ENCODE assay signal across 1 cellular context in the genomic region with DNA sequence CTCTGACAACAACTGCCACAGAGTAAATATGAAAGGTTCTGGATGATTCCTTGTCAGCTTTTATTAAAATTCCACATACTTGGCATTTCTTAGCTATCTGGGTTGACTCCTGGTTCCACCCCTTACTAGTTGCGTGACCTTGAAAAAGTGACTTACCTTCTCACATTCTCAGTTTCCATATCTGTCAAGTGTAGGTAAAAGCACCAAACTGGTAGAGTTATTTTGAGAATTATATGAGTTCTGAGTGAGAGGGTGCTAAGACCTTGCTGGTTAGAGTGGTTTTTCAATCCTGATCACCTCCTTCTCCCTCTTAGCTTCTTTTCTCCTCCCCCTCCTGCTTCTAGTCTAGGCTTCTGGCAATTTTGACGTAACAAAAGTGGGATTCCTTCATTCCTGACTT.
TF ChIP-seq lines count a peak whose summit lies in the region.

No MANE protein-coding gene starts in this region.

TF ChIP-seq in IMR-90, 13 proteins besides CTCF, POLR2A, EP300 and RAD21:
- TF ChIP-seq, protein P1, sequence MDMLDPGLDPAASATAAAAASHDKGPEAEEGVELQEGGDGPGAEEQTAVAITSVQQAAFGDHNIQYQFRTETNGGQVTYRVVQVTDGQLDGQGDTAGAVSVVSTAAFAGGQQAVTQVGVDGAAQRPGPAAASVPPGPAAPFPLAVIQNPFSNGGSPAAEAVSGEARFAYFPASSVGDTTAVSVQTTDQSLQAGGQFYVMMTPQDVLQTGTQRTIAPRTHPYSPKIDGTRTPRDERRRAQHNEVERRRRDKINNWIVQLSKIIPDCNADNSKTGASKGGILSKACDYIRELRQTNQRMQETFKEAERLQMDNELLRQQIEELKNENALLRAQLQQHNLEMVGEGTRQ (IDR thresholded peaks at IDR 0.05; ENCODE audit: low read depth, low read length): no peak
- TF ChIP-seq SMC3 (IDR thresholded peaks at IDR 0.05; ENCODE audit: low read depth, low read length) (no peak), MAFK (IDR thresholded peaks at IDR 0.05; ENCODE audit: low read depth, low read length) (no peak), CHD1 (IDR thresholded peaks at IDR 0.05; ENCODE audit: low read depth, low read length) (no peak), MXI1 (IDR thresholded peaks at IDR 0.05; ENCODE audit: borderline replicate concordance, low read depth, low read length) (no peak), CEBPB (IDR thresholded peaks at IDR 0.05; ENCODE audit: low read depth, low read length) (no peak)
